19 cellular contexts compared by ENCODE assay signal in the genomic region with DNA sequence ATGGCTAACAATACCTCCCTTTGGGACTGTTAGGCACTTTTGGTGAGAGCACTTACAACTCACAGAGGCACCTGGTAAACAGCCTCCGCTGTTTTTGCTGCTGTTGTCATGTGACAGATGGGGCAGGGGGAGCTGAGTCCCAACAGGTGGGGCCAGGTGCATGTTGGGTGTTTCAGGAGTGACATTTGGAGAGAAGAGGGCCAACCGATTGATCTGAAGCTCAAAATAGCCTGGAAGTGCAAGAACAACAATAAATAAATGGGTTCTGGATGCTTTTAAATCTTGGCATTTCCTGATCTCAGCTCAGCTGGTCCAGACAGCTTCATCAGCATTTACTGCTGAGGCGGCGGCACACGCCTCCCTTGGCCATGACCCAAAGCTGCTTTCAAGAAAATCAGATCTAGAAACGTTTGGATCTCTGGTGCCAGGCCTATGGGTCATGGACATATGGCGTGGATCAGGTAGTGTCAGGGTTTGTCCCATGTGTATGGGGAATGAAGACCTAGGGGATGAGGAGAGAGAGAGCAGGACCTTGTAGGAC.
A peak's percentile ranks its signal among the peaks of the same experiment; 100 is the strongest.
DNase-seq lines count a peak whose midpoint lies in the region; ATAC-seq, FAIRE-seq and TF ChIP-seq lines count a peak whose summit lies in the region.
"Had no signal": no experiment of that assay in that cellular context is flagged by ENCODE, and none has a peak within 500 bp of the region (broad histone marks: within the 10 kb centered on the region; RNA-seq: fewer than 3 reads in every experiment).

No MANE protein-coding gene starts in this region.

- TF ChIP-seq EP300 in HepG2 (IDR thresholded peaks at IDR 0.05; ENCODE audit: low read depth in 2 of 2, low read length in 2 of 2) (no peak), HepG2 (CRISPR knock-in tag; IDR thresholded peaks at IDR 0.05; ENCODE audit: borderline replicate concordance) (no peak)

- in situ Hi-C loops in HepG2 (cut with HindIII; ENCODE audit: extremely low pct_ligation_motif_present, low pct_unique_long_range_greater_than_20kb), result no loop called here

- no peak for ATAC-seq in HepG2
- no peak for ATAC-seq in right lobe of liver
- ATAC-seq: activated CD4-positive, alpha-beta T cell treated with anti-CD3 and anti-CD28 coated beads for 36 hours; GM12878; sciatic nerve had no signal

- no peaks in the 10 kb centered on the region; a peak in 1 of 5 replicates for H3K27me3 ChIP-seq in HepG2 (ENCODE audit: control insufficient read depth in 1 of 2, insufficient read depth in 2 of 2, low read length in 2 of 2)
- H3K27me3 ChIP-seq in right lobe of liver, result no peaks in the 10 kb centered on the region
- no peaks in the 10 kb centered on the region for H3K27me3 ChIP-seq in mucosa of stomach (ENCODE audit: control insufficient read depth, insufficient read depth, low read length)
- no peaks in the 10 kb centered on the region for H3K27me3 ChIP-seq in vagina
- H3K27me3 ChIP-seq: testis had no signal

- CTCF ChIA-PET in HepG2 (lab: Yijun Ruan, JAX; ENCODE audit: low intra/inter-chr PET ratio, low total read pairs) (no interaction called here), RWPE1 (lab: Yijun Ruan, JAX) (interaction anchor here (0.7 kb wide), 1 partner anchor 1004 kb away, joined by 3 read pairs; no protein-coding TSS in a partner anchor)

- intact Hi-C loops in HepG2 (cut with micrococcal nuclease; ENCODE audit: unreplicated experiment), result no loop called here
- intact Hi-C loops in right lobe of liver (cut with DNase I), result no loop called here
- intact Hi-C loops in vagina (cut with DNase I), result no loop called here

- H3K9me3 ChIP-seq in HepG2 (ENCODE audit: low read length) (no peaks in the 10 kb centered on the region), right lobe of liver (no peaks in the 10 kb centered on the region), mucosa of stomach (ENCODE audit: control insufficient read depth, low read length) (no peaks in the 10 kb centered on the region), vagina (no peaks in the 10 kb centered on the region)
- H3K9me3 ChIP-seq: Caco-2, testis had no signal

- H4K20me1 ChIP-seq in HepG2 (ENCODE audit: insufficient read depth, low read length), result no peaks in the 10 kb centered on the region

- TF ChIP-seq RAD21 in HepG2 (CRISPR knock-in tag; IDR thresholded peaks at IDR 0.05), result no peak

- WGBS in HepG2 (ENCODE audit: low lambda C conversion rate), result 65% methylated on average over 7 of the region's 7 CpGs
- WGBS in right lobe of liver (ENCODE audit: insufficient coverage, low coverage, low lambda C conversion rate, missing lambda C conversion rate), result 68% methylated on average over 2 of the region's 7 CpGs

- H3K36me3 ChIP-seq in HepG2 (replicated peaks in 1 of 2; ENCODE audit: control insufficient read depth in 1 of 2, insufficient read depth in 2 of 2, low read length in 2 of 2) (no peaks in the 10 kb centered on the region; a peak in 1 of 5 replicates), right lobe of liver (no peaks in the 10 kb centered on the region), mucosa of stomach (ENCODE audit: control insufficient read depth, insufficient read depth, low read length) (no peaks in the 10 kb centered on the region), vagina (no peaks in the 10 kb centered on the region)

- H3K27ac ChIP-seq in HepG2 (ENCODE audit: extremely low read length, insufficient read depth, low read length) (no peak overlapping the region), right lobe of liver (no peak overlapping the region), RWPE1 (peak overlapping the region; percentile 11; the same call in 1 of the 2 replicates), vagina (peak overlapping the region; percentile 36)
- H3K27ac ChIP-seq: testis had no signal

- no TSS peak for BruUV-seq in HepG2 (replicated peaks; lab: Mats Ljungman, UMichigan)

- H3K4me2 ChIP-seq in HepG2 (ENCODE audit: low read depth, low read length), result no peak overlapping the region

- H3K4me1 ChIP-seq in HepG2 (ENCODE audit: insufficient read depth, low read length), result peaks cover 23% of the 10 kb centered on the region
- H3K4me1 ChIP-seq in right lobe of liver, result peaks cover 0 to 36% (median 5%) of the 10 kb centered on the region in 4 donors
- H3K4me1 ChIP-seq in mucosa of stomach (ENCODE audit: control insufficient read depth, insufficient read depth, low read length), result peaks cover 27% of the 10 kb centered on the region
- peaks cover 68% of the 10 kb centered on the region for H3K4me1 ChIP-seq in vagina

- TF ChIP-seq CTCF in HepG2 (CRISPR knock-in tag; IDR thresholded peaks at IDR 0.05) (no peak), right lobe of liver (IDR thresholded peaks at IDR 0.05) (no peak), RWPE1 (conservative IDR thresholded peaks at IDR 0.05; ENCODE audit: low read depth) (no peak), vagina (IDR thresholded peaks at IDR 0.05) (no peak)

- no peak for FAIRE-seq in HepG2 (lab: Jason Lieb, UNC)
- FAIRE-seq: colon, GM12878 had no signal

- DNase-seq in HepG2 (ENCODE audit: low spot score) (no peak), right lobe of liver (no peak), RWPE1 (ENCODE audit: low spot score) (no peak), vagina (ENCODE audit: extremely low spot score in 2 of 2) (no peak), NCI-H226 (no peak), NCI-H748 (lab: John Stamatoyannopoulos, UW; ENCODE audit: unreplicated experiment) (no peak)
- no peak for DNase-seq in activated CD8-positive, alpha-beta memory T cell treated with anti-CD3 and anti-CD28 coated beads, Interleukin-2, amount 50 U/mL, for 4 hours
- DNase-seq: activated CD4-positive, alpha-beta T cell treated with anti-CD3 and anti-CD28 coated beads for 36 hours; Caco-2; GDM1; mammary epithelial cell; NCI-H1436 treated with DMSO at 0.1 percent for 48 hours; NCI-H526 treated with DMSO at 0.1 percent for 48 hours; stimulated activated CD4-positive, alpha-beta T cell treated with anti-CD3 and anti-CD28 coated beads, Interleukin-4, amount 100 ng/mL, for 1 hour; testis had no signal

- no peak overlapping the region for H2AFZ ChIP-seq in HepG2 (ENCODE audit: low read length)

- no peak overlapping the region for H3K9ac ChIP-seq in HepG2 (ENCODE audit: insufficient read depth, low read depth, low read length)
- peak overlapping the region; percentile 3 for H3K9ac ChIP-seq in mucosa of stomach (ENCODE audit: low read length)

- H3K79me2 ChIP-seq in HepG2 (ENCODE audit: insufficient read depth, low read length), result no peaks in the 10 kb centered on the region

- POLR2A ChIA-PET in HepG2 (lab: Yijun Ruan, JAX) (no interaction called here), RWPE1 (lab: Yijun Ruan, JAX; ENCODE audit: low non-redundant PET) (no interaction called here)

- H3K4me3 ChIP-seq in HepG2 (replicated peaks in 1 of 3; ENCODE audit: insufficient read depth in 1 of 3, low read depth in 2 of 3, low read length in 3 of 3) (no peak overlapping the region), right lobe of liver (no peak overlapping the region), mucosa of stomach (ENCODE audit: low read length) (no peak overlapping the region), vagina (no peak overlapping the region)
- H3K4me3 ChIP-seq: GM12878, testis had no signal

- TF ChIP-seq POLR2A in HepG2 (IDR thresholded peaks at IDR 0.05; ENCODE audit: insufficient read depth in 1 of 2, low read depth in 2 of 2, low read length in 2 of 2) (no peak), right lobe of liver (IDR thresholded peaks at IDR 0.05) (no peak), vagina (IDR thresholded peaks at IDR 0.05) (no peak)

TF ChIP-seq in HepG2, 621 proteins besides CTCF, POLR2A, EP300 and RAD21:
- TF ChIP-seq MAFK (conservative IDR thresholded peaks at IDR 0.05 in 1 of 2, IDR thresholded peaks at IDR 0.05 in 1 of 2; ENCODE audit: low read length in 2 of 2) (peak; percentile 25 to 34; a peak in 2 of 4 replicates), ZBTB10 (CRISPR knock-in tag; IDR thresholded peaks at IDR 0.05; ENCODE audit: borderline replicate concordance) (no peak), MAFF (IDR thresholded peaks at IDR 0.05; ENCODE audit: low read depth, low read length) (0 out of 2 replicates have a peak, but pooled peaks have one; percentile 20), RAD51 (IDR thresholded peaks at IDR 0.05; ENCODE audit: borderline replicate concordance) (no peak), SALL2 (CRISPR knock-in tag; IDR thresholded peaks at IDR 0.05) (no peak), TCF12 (IDR thresholded peaks at IDR 0.05) (no peak), TCF12 (CRISPR knock-in tag; IDR thresholded peaks at IDR 0.05) (no peak), ZBTB43 (CRISPR knock-in tag; conservative IDR thresholded peaks at IDR 0.05) (no peak), TCF7L2 (IDR thresholded peaks at IDR 0.05; ENCODE audit: low read depth, low read length) (no peak)

Comparison
In these comparisons a context has a peak if more than half of its experiments do, and no peak if none do; other contexts are left out.
1. H3K27ac ChIP-seq: peak in RWPE1 (single experiment) and vagina (single experiment); none in HepG2 (single experiment) and right lobe of liver (0 of 3).